ENCODE assay signal across 16 cellular contexts in genomic region chr20:37293301-37293943, GRCh38. TPM values are rescaled to one million over a fixed set of nuclear protein-coding genes. Genes with fewer than 3 reads are reported as not detected.
DNase-seq lines count a peak whose midpoint lies in the region; ATAC-seq and TF ChIP-seq lines count a peak whose summit lies in the region.
"Had no signal": no experiment of that assay in that cellular context is flagged by ENCODE, and none has a peak within 500 bp of the region (broad histone marks: within the 10 kb centered on the region; RNA-seq: fewer than 3 reads in every experiment).

No MANE protein-coding gene starts in this region.

- peaks cover 31% of the 10 kb centered on the region for H3K4me1 Mint-ChIP-seq in type B pancreatic cell (ENCODE audit: unreplicated experiment)

- H3K9me3 Mint-ChIP-seq in type B pancreatic cell = peaks cover 4% of the 10 kb centered on the region

- peak overlapping the region; percentile 47 for H3K27ac ChIP-seq in Karpas-422 (ENCODE audit: low read length)
- peak overlapping the region; percentile 90 for H3K27ac ChIP-seq in mammary epithelial cell (ENCODE audit: insufficient read depth, low read depth, low read length)
- H3K27ac ChIP-seq in muscle layer of duodenum (ENCODE audit: low read length) = peak overlapping the region; percentile 88

- ATAC-seq in HG03378 (IDR thresholded peaks at IDR 0.05; ENCODE audit: unreplicated experiment) = no peak
- ATAC-seq in HG02884 (IDR thresholded peaks at IDR 0.05; ENCODE audit: unreplicated experiment) = no peak

- dilution Hi-C loops in mammary epithelial cell (cut with HindIII; ENCODE audit: low sequenced_read_pairs) = loop anchor here (10.0 kb wide), 1 partner anchor 61 kb away; no protein-coding TSS in a partner anchor

- no peaks in the 10 kb centered on the region for H3K9me2 ChIP-seq in Karpas-422 (replicated peaks; ENCODE audit: insufficient read depth, low read length)

- 99% methylated on average over 11 of the region's 11 CpGs for WGBS in mammary epithelial cell (ENCODE audit: low coverage, missing lambda C conversion rate)

- DNase-seq in Karpas-422 = no peak
- no peak for DNase-seq in mammary epithelial cell
- DNase-seq in type B pancreatic cell (ENCODE audit: extremely low spot score, unreplicated experiment) = no peak
- DNase-seq in activated gamma-delta T cell (lab: John Stamatoyannopoulos, UW) = no peak
- DNase-seq: activated T-cell treated with anti-CD3 and anti-CD28 coated beads, Interleukin-2, amount 50 U/mL, for 48 hours; colonic mucosa; DND-41; erythroblast; hippocampal formation; naive thymus-derived CD4-positive, alpha-beta T cell; NCI-H1436 treated with DMSO at 0.1 percent for 48 hours; stimulated activated CD4-positive, alpha-beta T cell treated with anti-CD3 and anti-CD28 coated beads, Interleukin-4, amount 100 ng/mL, for 1 hour had no signal

- intact Hi-C loops in mammary epithelial cell (cut with micrococcal nuclease) = no loop called here

- peaks cover 22% of the 10 kb centered on the region for H3K36me3 ChIP-seq in Karpas-422 (ENCODE audit: insufficient read depth, low read length)
- H3K36me3 ChIP-seq in mammary epithelial cell (ENCODE audit: insufficient read depth, low read length) = no peaks in the 10 kb centered on the region
- peaks cover 0 to 2% of the 10 kb centered on the region in 2 donors for H3K36me3 ChIP-seq in muscle layer of duodenum (ENCODE audit: control insufficient read depth in 1 of 2, insufficient read depth in 2 of 2, low read length in 2 of 2)
- H3K36me3 ChIP-seq: colonic mucosa had no signal

- H3K27me3 Mint-ChIP-seq in type B pancreatic cell = no peaks in the 10 kb centered on the region
- H3K27me3 Mint-ChIP-seq: naive thymus-derived CD4-positive, alpha-beta T cell had no signal

- H3K4me3 Mint-ChIP-seq in type B pancreatic cell = peak overlapping the region; percentile 2

- no TSS peak for BruUV-seq in mammary epithelial cell (replicated peaks; lab: Mats Ljungman, UMichigan)

- H3K4me1 ChIP-seq in Karpas-422 (ENCODE audit: low read length) = peaks cover 43% of the 10 kb centered on the region
- H3K4me1 ChIP-seq in mammary epithelial cell (ENCODE audit: insufficient read depth, low read length) = peaks cover 52% of the 10 kb centered on the region
- H3K4me1 ChIP-seq in muscle layer of duodenum (ENCODE audit: control insufficient read depth in 1 of 2, insufficient read depth in 2 of 2, low read length in 2 of 2) = peaks cover 31 to 45% of the 10 kb centered on the region in 2 donors

- H2AFZ ChIP-seq in Karpas-422 (ENCODE audit: low read length) (no peak overlapping the region), mammary epithelial cell (ENCODE audit: low read depth, low read length) (no peak overlapping the region)

- H4K20me1 ChIP-seq in Karpas-422 (ENCODE audit: insufficient read depth, low read depth, low read length) = no peaks in the 10 kb centered on the region; the same call in 1 of the 2 replicates
- H4K20me1 ChIP-seq in mammary epithelial cell (ENCODE audit: insufficient read depth, low read length) = no peaks in the 10 kb centered on the region

- in situ Hi-C loops in mammary epithelial cell (cut with MboI; ENCODE audit: low sequenced_read_pairs in 2 of 2) = no loop called here

- H3K4me2 ChIP-seq in Karpas-422 (ENCODE audit: low read depth, low read length, poor library complexity, severe bottlenecking) (no peak overlapping the region), mammary epithelial cell (ENCODE audit: insufficient read depth, low read depth, low read length) (peak overlapping the region; percentile 58)

- H3K9ac ChIP-seq in Karpas-422 (ENCODE audit: low read length) (no peak overlapping the region), mammary epithelial cell (ENCODE audit: insufficient read depth, low read length) (peak overlapping the region; percentile 68)

- H3K9me3 ChIP-seq in Karpas-422 (ENCODE audit: low read length) (no peaks in the 10 kb centered on the region), mammary epithelial cell (replicated peaks; ENCODE audit: insufficient read depth, low read length) (no peaks in the 10 kb centered on the region), muscle layer of duodenum (ENCODE audit: control insufficient read depth in 1 of 2, low read length in 2 of 2) (no peaks in the 10 kb centered on the region)
- H3K9me3 ChIP-seq: colonic mucosa had no signal

- no peak overlapping the region for H3K4me3 ChIP-seq in Karpas-422 (ENCODE audit: low read length)
- no peak overlapping the region for H3K4me3 ChIP-seq in mammary epithelial cell (replicated peaks in 1 of 3; ENCODE audit: insufficient read depth in 1 of 3, low read depth in 2 of 3, low read length in 3 of 3)
- H3K4me3 ChIP-seq in muscle layer of duodenum (ENCODE audit: low read depth in 1 of 2, low read length in 2 of 2) = no peak overlapping the region
- H3K4me3 ChIP-seq: colonic mucosa had no signal

- H3K27ac Mint-ChIP-seq in type B pancreatic cell = no peak overlapping the region

- H3K79me2 ChIP-seq in Karpas-422 (ENCODE audit: low read length) (peaks cover 87% of the 10 kb centered on the region), mammary epithelial cell (ENCODE audit: insufficient read depth, low read length) (peaks cover 68% of the 10 kb centered on the region)

- TF ChIP-seq CTCF in mammary epithelial cell (conservative IDR thresholded peaks at IDR 0.05 in 1 of 2, IDR thresholded peaks at IDR 0.05 in 1 of 2; ENCODE audit: extremely low read depth in 1 of 2, insufficient read depth in 1 of 2, low read depth in 1 of 2, low read length in 2 of 2) = no peak
- TF ChIP-seq CTCF in type B pancreatic cell (conservative IDR thresholded peaks at IDR 0.05) = no peak

- H3K27me3 ChIP-seq in Karpas-422 (ENCODE audit: low read length) (no peaks in the 10 kb centered on the region), mammary epithelial cell (ENCODE audit: insufficient read depth, low read length) (no peaks in the 10 kb centered on the region), muscle layer of duodenum (ENCODE audit: low read depth, low read length) (no peaks in the 10 kb centered on the region)
- H3K27me3 ChIP-seq: colonic mucosa had no signal

- CTCF ChIA-PET in mammary epithelial cell (lab: Charles Lee; ENCODE audit: low non-redundant PET) = no interaction called here

- H3K36me3 Mint-ChIP-seq in type B pancreatic cell = peaks cover 32% of the 10 kb centered on the region

RNA-seq across cellular contexts. Expression of gene MANBAL, which starts 4.0 kb away (rescaled TPM):
- total RNA-seq in Karpas-422 (2014; rRNA removed; shearing (Covaris generic); ENCODE audit: low replicate concordance) = 7.7 and 8.5 TPM in 2 replicates
- total RNA-seq in mammary epithelial cell = 10 to 100 TPM; 19.0 to 58.5 TPM
- polyA plus RNA-seq in mammary epithelial cell = 117 TPM
- 58.0 TPM for polyA minus RNA-seq in mammary epithelial cell
- total RNA-seq in type B pancreatic cell (ENCODE audit: low replicate concordance) = 35.5 and 40.4 TPM in 2 replicates

RNA-seq across cellular contexts. Expression of gene GHRH, which starts 31.8 kb away (rescaled TPM):
- total RNA-seq in Karpas-422 (2014; rRNA removed; shearing (Covaris generic); ENCODE audit: low replicate concordance) = not detected in 2 replicates
- not detected for total RNA-seq in mammary epithelial cell
- polyA plus RNA-seq in mammary epithelial cell = not detected
- polyA minus RNA-seq in mammary epithelial cell = not detected
- total RNA-seq in type B pancreatic cell (ENCODE audit: low replicate concordance) = 0.77 and 3.9 TPM in 2 replicates
- total RNA-seq: colonic mucosa; naive thymus-derived CD4-positive, alpha-beta T cell; SK-MEL-5 had no signal
- polyA plus RNA-seq: naive thymus-derived CD4-positive, alpha-beta T cell had no signal

RNA-seq across cellular contexts. Expression of gene SRC, which starts 52.5 kb away (rescaled TPM):
- 39.9 and 41.5 TPM in 2 replicates for total RNA-seq in Karpas-422 (2014; rRNA removed; shearing (Covaris generic); ENCODE audit: low replicate concordance)
- 10 to 100 TPM; 52.7 to 60.2 TPM for total RNA-seq in mammary epithelial cell
- polyA plus RNA-seq in mammary epithelial cell = 39.3 TPM
- 54.6 TPM for polyA minus RNA-seq in mammary epithelial cell
- total RNA-seq in type B pancreatic cell (ENCODE audit: low replicate concordance) = 56.0 and 70.3 TPM in 2 replicates
